In genomic region chr7:112889834-112890438, GRCh38 we compare ENCODE assay signal across 1 cellular context.
TF ChIP-seq lines count a peak whose summit lies in the region.

No MANE protein-coding gene starts in this region.

TF ChIP-seq in K562, 482 proteins besides CTCF, POLR2A, EP300 and RAD21:
- no peak for TF ChIP-seq ZNF282 (CRISPR knock-in tag; IDR thresholded peaks at IDR 0.05)
- TF ChIP-seq, protein P1, sequence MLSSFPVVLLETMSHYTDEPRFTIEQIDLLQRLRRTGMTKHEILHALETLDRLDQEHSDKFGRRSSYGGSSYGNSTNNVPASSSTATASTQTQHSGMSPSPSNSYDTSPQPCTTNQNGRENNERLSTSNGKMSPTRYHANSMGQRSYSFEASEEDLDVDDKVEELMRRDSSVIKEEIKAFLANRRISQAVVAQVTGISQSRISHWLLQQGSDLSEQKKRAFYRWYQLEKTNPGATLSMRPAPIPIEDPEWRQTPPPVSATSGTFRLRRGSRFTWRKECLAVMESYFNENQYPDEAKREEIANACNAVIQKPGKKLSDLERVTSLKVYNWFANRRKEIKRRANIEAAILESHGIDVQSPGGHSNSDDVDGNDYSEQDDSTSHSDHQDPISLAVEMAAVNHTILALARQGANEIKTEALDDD (IDR thresholded peaks at IDR 0.05), result peak; percentile 78
- no peak for TF ChIP-seq ZBTB17 (CRISPR knock-in tag; IDR thresholded peaks at IDR 0.05)
